In genomic region chr2:223972656-223973102, GRCh38 we compare ENCODE assay signal across 18 cellular contexts. TPM values are rescaled to one million over a fixed set of nuclear protein-coding genes. Genes with fewer than 3 reads are reported as not detected.
DNase-seq lines count a peak whose midpoint lies in the region; ATAC-seq and TF ChIP-seq lines count a peak whose summit lies in the region.
"Had no signal": no experiment of that assay in that cellular context is flagged by ENCODE, and none has a peak within 500 bp of the region (broad histone marks: within the 10 kb centered on the region; RNA-seq: fewer than 3 reads in every experiment).

No MANE protein-coding gene starts in this region.

- CTCF ChIA-PET in RWPE1 (lab: Yijun Ruan, JAX), result interaction anchor here (1.0 to 5.0 kb wide), 2 partner anchors 15 to 311 kb away, joined by 3 to 76 read pairs; partner anchors contain the start of gene MRPL44

- H3K27ac ChIP-seq in GM23248 (peak overlapping the region; percentile 29), RWPE1 (peak overlapping the region; percentile 34; the same call in 1 of the 2 replicates), endodermal cell (ENCODE audit: low read depth, low read length) (no peak overlapping the region), mesendoderm (ENCODE audit: low read depth, low read length) (no peak overlapping the region), osteoblast (ENCODE audit: low read depth, low read length) (no peak overlapping the region)
- H3K27ac ChIP-seq: BLaER1 had no signal

- peaks cover 21% of the 10 kb centered on the region for H3K36me3 Mint-ChIP-seq in endodermal cell (ENCODE audit: low read depth)
- H3K36me3 Mint-ChIP-seq: IgD-negative memory B cell had no signal

- H3K9ac ChIP-seq in GM23248 (peak overlapping the region; percentile 11; the same call in 1 of the 2 replicates), endodermal cell (ENCODE audit: extremely low read depth, low read length, poor library complexity, severe bottlenecking) (no peak overlapping the region), mesendoderm (ENCODE audit: low read length) (no peak overlapping the region)
- H3K9ac ChIP-seq: BLaER1 had no signal

- in situ Hi-C loops in GM23248 (cut with MboI), result no loop called here

- H3K9me2 ChIP-seq in GM23248 (ENCODE audit: insufficient read depth), result no peaks in the 10 kb centered on the region

- no peak overlapping the region for H3K27ac Mint-ChIP-seq in endodermal cell
- H3K27ac Mint-ChIP-seq: CD4-positive, alpha-beta memory T cell; GM23338; IgD-negative memory B cell had no signal

- H3K79me2 ChIP-seq in GM23248 (ENCODE audit: insufficient read depth), result no peaks in the 10 kb centered on the region
- H3K79me2 ChIP-seq in mesendoderm (ENCODE audit: control insufficient read depth, insufficient read depth, low read length), result no peaks in the 10 kb centered on the region
- H3K79me2 ChIP-seq in osteoblast (ENCODE audit: insufficient read depth, low read length), result no peaks in the 10 kb centered on the region

- peaks cover 15% of the 10 kb centered on the region for H3K4me1 Mint-ChIP-seq in endodermal cell

- peaks cover 97% of the 10 kb centered on the region for H3F3A ChIP-seq in GM23248 (ENCODE audit: insufficient read depth)

- H4K8ac ChIP-seq in mesendoderm (ENCODE audit: low read depth, low read length), result no peak overlapping the region

- no peak overlapping the region for H2AK5ac ChIP-seq in mesendoderm (ENCODE audit: low read length)

- H3K4ac ChIP-seq in mesendoderm (ENCODE audit: low read depth, low read length), result no peak overlapping the region

- H3K23ac ChIP-seq in mesendoderm (ENCODE audit: low read length), result no peak overlapping the region

- H3K56ac ChIP-seq in mesendoderm (ENCODE audit: low read length), result no peak overlapping the region

- no peak overlapping the region for H4K5ac ChIP-seq in mesendoderm (ENCODE audit: low read length)

- H3K9me3 ChIP-seq in GM23248 (ENCODE audit: low read depth), result no peaks in the 10 kb centered on the region
- no peaks in the 10 kb centered on the region for H3K9me3 ChIP-seq in endodermal cell (ENCODE audit: control insufficient read depth, low read length)
- H3K9me3 ChIP-seq in osteoblast (ENCODE audit: low read depth, low read length), result no peaks in the 10 kb centered on the region
- H3K9me3 ChIP-seq: BLaER1 had no signal

- no peak overlapping the region for H3K4me3 Mint-ChIP-seq in endodermal cell
- H3K4me3 Mint-ChIP-seq: CD14-positive monocyte; CD4-positive, alpha-beta memory T cell; GM23338; IgD-negative memory B cell had no signal

- H3K4me1 ChIP-seq in GM23248 (ENCODE audit: insufficient read depth) (peaks cover 29% of the 10 kb centered on the region), endodermal cell (ENCODE audit: control insufficient read depth, insufficient read depth, low read length) (peaks cover 3% of the 10 kb centered on the region), mesendoderm (ENCODE audit: control insufficient read depth, low read depth, low read length) (no peaks in the 10 kb centered on the region), osteoblast (ENCODE audit: insufficient read depth, low read length) (peaks cover 27% of the 10 kb centered on the region)
- H3K4me1 ChIP-seq: BLaER1 had no signal

- H4K20me1 ChIP-seq in GM23248 (ENCODE audit: insufficient read depth) (no peaks in the 10 kb centered on the region), osteoblast (ENCODE audit: insufficient read depth, low read length) (no peaks in the 10 kb centered on the region)
- H4K20me1 ChIP-seq: BLaER1 had no signal

- H3K4me2 ChIP-seq in GM23248 (ENCODE audit: unreplicated experiment) (no peak overlapping the region), mesendoderm (ENCODE audit: low read length) (no peak overlapping the region), osteoblast (ENCODE audit: insufficient read depth, low read length) (no peak overlapping the region)
- H3K4me2 ChIP-seq: BLaER1, GM23338 had no signal

- H2BK15ac ChIP-seq in mesendoderm (replicated peaks; ENCODE audit: low read depth), result no peak overlapping the region

- H2BK120ac ChIP-seq in mesendoderm (ENCODE audit: low read depth, low read length), result no peak overlapping the region

- H3K4me3 ChIP-seq in GM23248 (no peak overlapping the region), endodermal cell (ENCODE audit: low read length) (no peak overlapping the region), mesendoderm (ENCODE audit: low read length) (no peak overlapping the region), osteoblast (ENCODE audit: insufficient read depth, low read length) (no peak overlapping the region)
- H3K4me3 ChIP-seq: BLaER1, GM23338 had no signal

- DNase-seq in GM23248 (no peak), RWPE1 (ENCODE audit: low spot score) (no peak), endodermal cell (peak; percentile 67), mesendoderm (peak; percentile 62), osteoblast (ENCODE audit: insufficient read length, low spot score, missing footprints) (no peak), DMS153 treated with DMSO at 0.1 percent for 48 hours (lab: John Stamatoyannopoulos, UW; ENCODE audit: unreplicated experiment) (no peak)
- DNase-seq: 8988T; CD4-positive, alpha-beta memory T cell; DMS153; DMS79 treated with DMSO at 0.1 percent for 48 hours; GF-D8; HCEC 1CT had no signal

- H3K27me3 ChIP-seq in GM23248 (replicated peaks; ENCODE audit: insufficient read depth), result no peaks in the 10 kb centered on the region
- H3K27me3 ChIP-seq in endodermal cell (ENCODE audit: control insufficient read depth, insufficient read depth, low read length, poor library complexity, severe bottlenecking), result no peaks in the 10 kb centered on the region
- no peaks in the 10 kb centered on the region for H3K27me3 ChIP-seq in mesendoderm (ENCODE audit: insufficient read depth, low read length, poor library complexity)
- no peaks in the 10 kb centered on the region for H3K27me3 ChIP-seq in osteoblast (ENCODE audit: insufficient read depth, low read length)
- H3K27me3 ChIP-seq: BLaER1 had no signal

- no peaks in the 10 kb centered on the region for H3K27me3 Mint-ChIP-seq in endodermal cell (ENCODE audit: insufficient read depth)
- H3K27me3 Mint-ChIP-seq: CD4-positive, alpha-beta memory T cell; IgD-negative memory B cell had no signal

- TF ChIP-seq CTCF in RWPE1 (conservative IDR thresholded peaks at IDR 0.05; ENCODE audit: low read depth), result no peak
- TF ChIP-seq CTCF in endodermal cell (conservative IDR thresholded peaks at IDR 0.05), result no peak
- TF ChIP-seq CTCF in osteoblast (IDR thresholded peaks at IDR 0.05; ENCODE audit: extremely low read depth, low read depth, low read length), result no peak

- H3K36me3 ChIP-seq in GM23248 (ENCODE audit: low read depth) (peaks cover 46% of the 10 kb centered on the region), endodermal cell (ENCODE audit: control insufficient read depth, insufficient read depth, low read length) (peaks cover 42% of the 10 kb centered on the region), mesendoderm (ENCODE audit: control insufficient read depth, insufficient read depth, low read length) (peaks cover 3% of the 10 kb centered on the region), osteoblast (ENCODE audit: insufficient read depth, low read length) (peaks cover 18% of the 10 kb centered on the region)

- H3K79me1 ChIP-seq in mesendoderm (ENCODE audit: low read length), result no peaks in the 10 kb centered on the region

- ATAC-seq in HG02763 (IDR thresholded peaks at IDR 0.05; ENCODE audit: unreplicated experiment), result no peak
- no peak for ATAC-seq in GM21447 (IDR thresholded peaks at IDR 0.05; ENCODE audit: unreplicated experiment)
- ATAC-seq: GM23338 had no signal

- POLR2A ChIA-PET in RWPE1 (lab: Yijun Ruan, JAX; ENCODE audit: low non-redundant PET), result no interaction called here

- WGBS in GM23248 (ENCODE audit: low coverage in 1 of 2, low lambda C conversion rate in 2 of 2, missing lambda C conversion rate in 2 of 2), 2 experiments, result 68 to 71% methylated on average over 7 of the region's 7 CpGs
- WGBS in endodermal cell (ENCODE audit: insufficient coverage in 1 of 2, insufficient read length in 1 of 2), 2 experiments, result 85 to 89% methylated on average over 3 to 7 of the region's 7 CpGs
- WGBS in mesendoderm (ENCODE audit: extremely low coverage, insufficient coverage, low lambda C conversion rate), result no CpG with 5 or more reads among the region's 7 CpGs

- no peak overlapping the region for H2BK5ac ChIP-seq in mesendoderm (ENCODE audit: low read length)

- H2AFZ ChIP-seq in GM23248, result no peak overlapping the region
- no peak overlapping the region for H2AFZ ChIP-seq in osteoblast (ENCODE audit: low read length)
- H2AFZ ChIP-seq: GM23338 had no signal

- no peak overlapping the region for H3K18ac ChIP-seq in mesendoderm (ENCODE audit: low read length)

- no peaks in the 10 kb centered on the region for H3K9me3 Mint-ChIP-seq in endodermal cell
- H3K9me3 Mint-ChIP-seq: CD14-positive monocyte; CD4-positive, alpha-beta memory T cell; GM23338; IgD-negative memory B cell had no signal

RNA-seq across cellular contexts. Expression of gene MRPL44, which starts 15.4 kb away (rescaled TPM):
- 34.4 and 34.9 TPM in 2 replicates for total RNA-seq in GM23248 (2014; rRNA removed; shearing (Covaris generic))
- polyA plus RNA-seq in GM23248 (2016; fragmentation: Nextera tagmentation; extraction: Ambion mirVana), result 24.1 and 27.8 TPM in 2 replicates
- total RNA-seq in endodermal cell, result 10 to 100 TPM; 38.7 to 43.4 TPM
- 39.6 TPM for polyA plus RNA-seq in endodermal cell (2013, experiment 1 of 2)
- polyA plus RNA-seq in endodermal cell (2013, experiment 2 of 2), result 38.8 TPM
- 49.3 TPM for polyA plus RNA-seq in mesendoderm (2013, experiment 1 of 2)
- 49.4 TPM for polyA plus RNA-seq in mesendoderm (2013, experiment 2 of 2)
- 26.2 and 29.3 TPM in 2 replicates for total RNA-seq in osteoblast

RNA-seq across cellular contexts. Expression of gene WDFY1, which starts 27.5 kb away (rescaled TPM):
- total RNA-seq in GM23248 (2014; rRNA removed; shearing (Covaris generic)), result 76.9 and 81.2 TPM in 2 replicates
- 60.6 and 65.1 TPM in 2 replicates for polyA plus RNA-seq in GM23248 (2016; fragmentation: Nextera tagmentation; extraction: Ambion mirVana)
- 10 to 100 TPM; 61.9 to 69.7 TPM for total RNA-seq in endodermal cell
- 49.0 TPM for polyA plus RNA-seq in endodermal cell (2013, experiment 1 of 2)
- polyA plus RNA-seq in endodermal cell (2013, experiment 2 of 2), result 43.4 TPM
- 41.8 TPM for polyA plus RNA-seq in mesendoderm (2013, experiment 1 of 2)
- polyA plus RNA-seq in mesendoderm (2013, experiment 2 of 2), result 41.0 TPM
- total RNA-seq in osteoblast, result 74.6 and 83.4 TPM in 2 replicates

Comparison
In these comparisons a context has a peak if more than half of its experiments do, and no peak if none do; other contexts are left out.
1. DNase-seq: peak in endodermal cell (single experiment) and mesendoderm (single experiment); none in GM23248 (single experiment), RWPE1 (single experiment), osteoblast (single experiment) and DMS153 treated with DMSO at 0.1 percent for 48 hours (single experiment).
2. H3K27ac ChIP-seq: peak in GM23248 (single experiment) and RWPE1 (single experiment); none in endodermal cell (single experiment), mesendoderm (single experiment) and osteoblast (single experiment).